In the genomic region with DNA sequence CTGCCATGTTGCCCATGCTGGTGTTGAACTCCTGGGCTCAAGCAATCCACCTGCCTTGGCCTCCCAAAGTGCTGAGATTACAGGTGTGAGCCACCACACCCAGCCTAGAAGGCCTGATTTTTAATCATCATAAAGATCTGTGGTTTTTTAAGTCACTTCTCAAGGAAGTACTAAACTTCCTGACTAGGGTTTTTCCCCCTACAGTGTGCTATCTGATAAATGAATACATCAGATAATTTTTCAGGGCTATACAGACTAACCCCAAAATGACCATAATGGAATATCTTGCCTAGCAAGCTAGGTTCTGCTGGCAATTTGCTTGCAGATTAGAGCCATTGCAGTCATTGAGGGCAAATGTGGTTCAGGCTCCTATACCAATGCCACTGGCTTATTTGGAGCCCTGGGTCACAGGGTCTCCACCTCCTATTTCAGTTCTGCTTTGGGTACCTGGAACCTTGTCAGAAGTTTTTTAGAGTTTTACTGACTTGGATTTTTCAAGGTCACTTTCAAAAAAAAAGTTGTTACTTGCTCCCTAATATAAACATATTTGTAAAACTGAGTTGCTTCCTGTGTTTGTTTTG, we compare ENCODE assay signal across 18 cellular contexts.
A peak's percentile ranks its signal among the peaks of the same experiment; 100 is the strongest.
DNase-seq lines count a peak whose midpoint lies in the region; ATAC-seq and TF ChIP-seq lines count a peak whose summit lies in the region.
"Had no signal": no experiment of that assay in that cellular context is flagged by ENCODE, and none has a peak within 500 bp of the region (broad histone marks: within the 10 kb centered on the region; RNA-seq: fewer than 3 reads in every experiment).

No MANE protein-coding gene starts in this region.

- H3K36me3 ChIP-seq in Karpas-422 (ENCODE audit: insufficient read depth, low read length), result no peaks in the 10 kb centered on the region
- no peaks in the 10 kb centered on the region for H3K36me3 ChIP-seq in thyroid gland

- H3K4me3 ChIP-seq in Karpas-422 (ENCODE audit: low read length), result no peak overlapping the region
- H3K4me3 ChIP-seq in thyroid gland (replicated peaks in 1 of 3), result no peak overlapping the region
- H3K4me3 ChIP-seq: A549, GM23248, HAP-1 had no signal

- no peak overlapping the region for H3K4me2 ChIP-seq in Karpas-422 (ENCODE audit: low read depth, low read length, poor library complexity, severe bottlenecking)
- H3K4me2 ChIP-seq: A549 had no signal

- no peak overlapping the region for H3K27ac Mint-ChIP-seq in activated CD8-positive, alpha-beta memory T cell treated with anti-CD3 and anti-CD28 coated beads, Interleukin-2, amount 10 ng/mL, durations not matched to agents 7 days and 5 days
- no peak overlapping the region for H3K27ac Mint-ChIP-seq in activated T-helper 17 cell treated with anti-CD3 and anti-CD28 coated beads, Interleukin-2, amount 50 U/mL, for 72 hours
- peak overlapping the region; percentile 4 for H3K27ac Mint-ChIP-seq in stimulated activated effector memory CD8-positive, alpha-beta T cell treated with anti-CD3 and anti-CD28 coated beads, Interleukin-12 subunit alpha, Interleukin-12 subunit beta, amount 100 ng/mL, for 72 hours

- no peak overlapping the region for H3K4me3 Mint-ChIP-seq in activated CD8-positive, alpha-beta memory T cell treated with anti-CD3 and anti-CD28 coated beads, Interleukin-2, amount 10 ng/mL, durations not matched to agents 7 days and 5 days
- H3K4me3 Mint-ChIP-seq in activated T-helper 17 cell treated with anti-CD3 and anti-CD28 coated beads, Interleukin-2, amount 50 U/mL, for 72 hours, result no peak overlapping the region
- no peak overlapping the region for H3K4me3 Mint-ChIP-seq in stimulated activated effector memory CD8-positive, alpha-beta T cell treated with anti-CD3 and anti-CD28 coated beads, Interleukin-12 subunit alpha, Interleukin-12 subunit beta, amount 100 ng/mL, for 72 hours
- H3K4me3 Mint-ChIP-seq: CD4-positive, CD25-positive, alpha-beta regulatory T cell had no signal

- H3K27ac ChIP-seq in Karpas-422 (ENCODE audit: low read length), result no peak overlapping the region
- H3K27ac ChIP-seq in thyroid gland, result no peak overlapping the region
- H3K27ac ChIP-seq: 22Rv1, A549, GM23248 had no signal

- CTCF ChIA-PET in activated CD8-positive, alpha-beta memory T cell treated with anti-CD3 and anti-CD28 coated beads, Interleukin-2, amount 10 ng/mL, durations not matched to agents 7 days and 5 days (lab: Charles Lee), result interaction anchor here (1.3 kb wide), 1 partner anchor 10 kb away, joined by 3 read pairs; no protein-coding TSS in a partner anchor

- H3K27me3 Mint-ChIP-seq in activated CD8-positive, alpha-beta memory T cell treated with anti-CD3 and anti-CD28 coated beads, Interleukin-2, amount 10 ng/mL, durations not matched to agents 7 days and 5 days, result no peaks in the 10 kb centered on the region
- no peaks in the 10 kb centered on the region for H3K27me3 Mint-ChIP-seq in activated T-helper 17 cell treated with anti-CD3 and anti-CD28 coated beads, Interleukin-2, amount 50 U/mL, for 72 hours
- H3K27me3 Mint-ChIP-seq: CD4-positive, CD25-positive, alpha-beta regulatory T cell; CD8-positive, alpha-beta memory T cell had no signal

- peaks cover 11% of the 10 kb centered on the region for H3K36me3 Mint-ChIP-seq in activated CD8-positive, alpha-beta memory T cell treated with anti-CD3 and anti-CD28 coated beads, Interleukin-2, amount 10 ng/mL, durations not matched to agents 7 days and 5 days
- H3K36me3 Mint-ChIP-seq in activated T-helper 17 cell treated with anti-CD3 and anti-CD28 coated beads, Interleukin-2, amount 50 U/mL, for 72 hours (ENCODE audit: low read depth), result peaks cover 13% of the 10 kb centered on the region
- peaks cover 11% of the 10 kb centered on the region for H3K36me3 Mint-ChIP-seq in stimulated activated effector memory CD8-positive, alpha-beta T cell treated with anti-CD3 and anti-CD28 coated beads, Interleukin-12 subunit alpha, Interleukin-12 subunit beta, amount 100 ng/mL, for 72 hours

- no peaks in the 10 kb centered on the region for H3K9me3 Mint-ChIP-seq in activated CD8-positive, alpha-beta memory T cell treated with anti-CD3 and anti-CD28 coated beads, Interleukin-2, amount 10 ng/mL, durations not matched to agents 7 days and 5 days (ENCODE audit: low read depth)
- H3K9me3 Mint-ChIP-seq in activated T-helper 17 cell treated with anti-CD3 and anti-CD28 coated beads, Interleukin-2, amount 50 U/mL, for 72 hours, result no peaks in the 10 kb centered on the region
- H3K9me3 Mint-ChIP-seq in stimulated activated effector memory CD8-positive, alpha-beta T cell treated with anti-CD3 and anti-CD28 coated beads, Interleukin-12 subunit alpha, Interleukin-12 subunit beta, amount 100 ng/mL, for 72 hours, result no peaks in the 10 kb centered on the region

- intact Hi-C loops in thyroid gland (cut with DNase I), result no loop called here

- peak; percentile 33 for ATAC-seq in activated CD8-positive, alpha-beta memory T cell treated with anti-CD3 and anti-CD28 coated beads, Interleukin-2, amount 10 ng/mL, durations not matched to agents 7 days and 5 days
- peak; percentile 51 for ATAC-seq in activated T-helper 17 cell treated with anti-CD3 and anti-CD28 coated beads, Interleukin-2, amount 50 U/mL, for 72 hours (replicated peaks)
- peak; percentile 43 for ATAC-seq in stimulated activated effector memory CD8-positive, alpha-beta T cell treated with anti-CD3 and anti-CD28 coated beads, Interleukin-12 subunit alpha, Interleukin-12 subunit beta, amount 100 ng/mL, for 72 hours
- ATAC-seq: A549 had no signal

- no peak overlapping the region for H3K9ac ChIP-seq in Karpas-422 (ENCODE audit: low read length)
- H3K9ac ChIP-seq: GM23248 had no signal

- H3K9me3 ChIP-seq in Karpas-422 (ENCODE audit: low read length), result no peaks in the 10 kb centered on the region
- no peaks in the 10 kb centered on the region for H3K9me3 ChIP-seq in thyroid gland
- H3K9me3 ChIP-seq: A549, HAP-1 had no signal

- no peak for TF ChIP-seq CTCF in thyroid gland (IDR thresholded peaks at IDR 0.05)

- no peaks in the 10 kb centered on the region for H3K79me2 ChIP-seq in Karpas-422 (ENCODE audit: low read length)

- H3K27me3 ChIP-seq in Karpas-422 (ENCODE audit: low read length) (no peaks in the 10 kb centered on the region), thyroid gland (no peaks in the 10 kb centered on the region)

- H3K4me1 ChIP-seq in Karpas-422 (ENCODE audit: low read length), result no peaks in the 10 kb centered on the region
- H3K4me1 ChIP-seq in thyroid gland, result peaks cover 7 to 11% of the 10 kb centered on the region in 2 donors
- H3K4me1 ChIP-seq: A549 had no signal

- H4K20me1 ChIP-seq in Karpas-422 (ENCODE audit: insufficient read depth, low read depth, low read length), result no peaks in the 10 kb centered on the region

- H2AFZ ChIP-seq in Karpas-422 (ENCODE audit: low read length), result no peak overlapping the region
- H2AFZ ChIP-seq: GM23248 had no signal

- no peaks in the 10 kb centered on the region for H3K9me2 ChIP-seq in Karpas-422 (replicated peaks; ENCODE audit: insufficient read depth, low read length)

- DNase-seq in activated CD8-positive, alpha-beta memory T cell treated with anti-CD3 and anti-CD28 coated beads, Interleukin-2, amount 10 ng/mL, durations not matched to agents 7 days and 5 days, result no peak
- no peak for DNase-seq in activated CD8-positive, alpha-beta memory T cell treated with anti-CD3 and anti-CD28 coated beads, Interleukin-2, amount 50 U/mL, for 48 hours
- DNase-seq in Karpas-422 (peak; percentile 11), thyroid gland (no peak), iPS-NIHi7 (ENCODE audit: extremely low spot score) (no peak), GM19240 (ENCODE audit: insufficient read length, low spot score) (no peak)
- DNase-seq in stimulated activated effector memory CD8-positive, alpha-beta T cell treated with anti-CD3 and anti-CD28 coated beads, Interleukin-12 subunit alpha, Interleukin-12 subunit beta, amount 100 ng/mL, for 72 hours (ENCODE audit: low spot score in 2 of 2), result no peak
- DNase-seq: C1 segment of cervical spinal cord; CD8-positive, alpha-beta memory T cell; COR-L47; DMS 273 treated with DMSO at 0.1 percent for 48 hours; DMS53; GM23248 had no signal

- no peak for TF ChIP-seq POLR2A in thyroid gland (IDR thresholded peaks at IDR 0.05)

- H3K4me1 Mint-ChIP-seq in activated CD8-positive, alpha-beta memory T cell treated with anti-CD3 and anti-CD28 coated beads, Interleukin-2, amount 10 ng/mL, durations not matched to agents 7 days and 5 days, result peaks cover 19% of the 10 kb centered on the region
- peaks cover 7% of the 10 kb centered on the region for H3K4me1 Mint-ChIP-seq in activated T-helper 17 cell treated with anti-CD3 and anti-CD28 coated beads, Interleukin-2, amount 50 U/mL, for 72 hours
- peaks cover 8% of the 10 kb centered on the region for H3K4me1 Mint-ChIP-seq in stimulated activated effector memory CD8-positive, alpha-beta T cell treated with anti-CD3 and anti-CD28 coated beads, Interleukin-12 subunit alpha, Interleukin-12 subunit beta, amount 100 ng/mL, for 72 hours
